Comparison of ENCODE assay signal across 19 cellular contexts in the genomic region with DNA sequence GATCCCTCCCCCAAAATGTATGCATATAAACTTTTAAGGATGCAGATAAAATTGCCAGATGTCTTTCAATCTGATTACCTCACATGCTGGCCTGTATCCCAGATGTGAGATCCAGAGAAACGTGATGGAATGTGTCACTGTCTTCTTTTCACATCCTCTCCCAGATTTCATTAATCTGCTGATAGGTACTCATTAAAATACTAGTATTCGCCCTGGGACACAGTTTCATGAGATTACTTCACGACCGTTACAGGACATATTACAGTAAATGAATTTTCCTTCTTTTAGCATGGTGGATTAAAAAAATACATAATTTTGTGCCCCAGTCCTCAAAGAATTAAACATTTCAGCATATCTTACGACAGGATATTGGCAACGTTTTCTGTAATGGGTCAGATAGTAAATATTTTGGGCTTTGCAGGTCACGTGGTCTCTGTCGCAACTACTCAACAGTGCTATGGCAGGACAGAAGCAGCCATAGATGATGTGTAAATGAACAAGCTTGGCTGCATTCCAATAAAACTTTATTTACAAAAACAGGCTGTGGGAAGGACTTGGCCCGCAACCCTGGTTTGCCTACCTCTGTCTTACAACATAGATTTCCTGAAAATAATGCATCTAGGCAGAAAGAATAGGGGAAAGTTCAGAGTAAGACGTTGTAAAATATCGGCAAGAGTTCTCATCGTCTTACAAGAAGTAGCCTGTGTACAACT.
DNase-seq lines count a peak whose midpoint lies in the region; ATAC-seq and TF ChIP-seq lines count a peak whose summit lies in the region.
"Had no signal": no experiment of that assay in that cellular context is flagged by ENCODE, and none has a peak within 500 bp of the region (broad histone marks: within the 10 kb centered on the region; RNA-seq: fewer than 3 reads in every experiment).

No MANE protein-coding gene starts in this region.

- H3K4me3 ChIP-seq in choroid plexus epithelial cell (ENCODE audit: low read depth, low read length) = no peak overlapping the region
- peak overlapping the region in 2 of 3 donors; percentile 28 to 36 for H3K4me3 ChIP-seq in right lobe of liver
- H3K4me3 ChIP-seq: esophagus squamous epithelium, psoas muscle, SJCRH30 had no signal

- ATAC-seq in left ventricle myocardium superior (peak; percentile 39), right lobe of liver (peak; percentile 67 to 88 (median 72)), HG02884 (IDR thresholded peaks at IDR 0.05; ENCODE audit: unreplicated experiment) (no peak), HG03432 (IDR thresholded peaks at IDR 0.05; ENCODE audit: unreplicated experiment) (no peak)
- ATAC-seq: activated naive CD4-positive, alpha-beta T cell treated with anti-CD3 and anti-CD28 coated beads, Interleukin-2, amount 50 U/mL, for 72 hours; stimulated activated naive CD8-positive, alpha-beta T cell treated with anti-CD3 and anti-CD28 coated beads, Interleukin-15, Interleukin-2, amounts not matched to agents 100 U/mL and 50 U/mL, for 24 hours had no signal

- no peak for DNase-seq in left ventricle myocardium superior
- DNase-seq in cardiac septum (ENCODE audit: low spot score) = no peak
- peak; percentile 59 for DNase-seq in choroid plexus epithelial cell (ENCODE audit: low read depth)
- peak; percentile 73 to 89 (median 81) for DNase-seq in right lobe of liver
- DNase-seq in COLO829 (ENCODE audit: low spot score) = no peak
- DNase-seq in NCI-H1105 (lab: John Stamatoyannopoulos, UW) = no peak
- DNase-seq: CD4-positive, alpha-beta memory T cell; DND-41; esophagus squamous epithelium; naive B cell; NCI-H1417; NCI-H2227 treated with DMSO at 0.1 percent for 48 hours; psoas muscle; SJCRH30; stimulated activated naive CD8-positive, alpha-beta T cell treated with anti-CD3 and anti-CD28 coated beads, Interleukin-15, Interleukin-2, amounts not matched to agents 100 U/mL and 50 U/mL, for 24 hours; T1000 had no signal

- H3K27ac ChIP-seq in right lobe of liver = peak overlapping the region; percentile 34 to 85 (median 65)
- H3K27ac ChIP-seq: psoas muscle, SJCRH30 had no signal

- TF ChIP-seq CTCF in choroid plexus epithelial cell (conservative IDR thresholded peaks at IDR 0.05; ENCODE audit: low read depth, low read length) (no peak), right lobe of liver (IDR thresholded peaks at IDR 0.05) (no peak)

- no peaks in the 10 kb centered on the region for H3K36me3 ChIP-seq in right lobe of liver
- H3K36me3 ChIP-seq: esophagus squamous epithelium, SJCRH30 had no signal

- H3K9me3 ChIP-seq in right lobe of liver = no peaks in the 10 kb centered on the region
- H3K9me3 ChIP-seq: esophagus squamous epithelium, psoas muscle, SJCRH30 had no signal

- TF ChIP-seq POLR2A in right lobe of liver (IDR thresholded peaks at IDR 0.05) = no peak

- intact Hi-C loops in left ventricle myocardium superior (cut with micrococcal nuclease) = no loop called here
- intact Hi-C loops in cardiac septum (cut with DNase I) = no loop called here
- intact Hi-C loops in right lobe of liver (cut with DNase I) = loop anchor here (10.0 kb wide), 2 partner anchors 69 to 149 kb away; no protein-coding TSS in a partner anchor

- no peaks in the 10 kb centered on the region for H3K27me3 ChIP-seq in right lobe of liver
- H3K27me3 ChIP-seq: SJCRH30 had no signal

- 14% methylated on average over 12 of the region's 12 CpGs for WGBS in right lobe of liver (ENCODE audit: insufficient coverage, low coverage, low lambda C conversion rate, missing lambda C conversion rate)

- H3K4me1 ChIP-seq in right lobe of liver = peaks cover 0 to 15% (median 7%) of the 10 kb centered on the region in 4 donors
- H3K4me1 ChIP-seq: psoas muscle, SJCRH30 had no signal

Comparison
In these comparisons a context has a peak if more than half of its experiments do, and no peak if none do; other contexts are left out.
1. ATAC-seq: peak in left ventricle myocardium superior (single experiment) and right lobe of liver (4 of 4); none in HG02884 (single experiment) and HG03432 (single experiment).
2. DNase-seq: peak in choroid plexus epithelial cell (single experiment) and right lobe of liver (3 of 3); none in left ventricle myocardium superior (single experiment), cardiac septum (single experiment), COLO829 (single experiment) and NCI-H1105 (single experiment).
3. intact Hi-C loops: an anchor here in right lobe of liver (10.0 kb wide); none called in left ventricle myocardium superior and cardiac septum.